In genomic region chr2:72116081-72116533, GRCh38 we compare ENCODE assay signal across 10 cellular contexts. TPM values are rescaled to one million over a fixed set of nuclear protein-coding genes. Genes with fewer than 3 reads are reported as not detected.
DNase-seq lines count a peak whose midpoint lies in the region; ATAC-seq, FAIRE-seq and TF ChIP-seq lines count a peak whose summit lies in the region.
"Had no signal": no experiment of that assay in that cellular context is flagged by ENCODE, and none has a peak within 500 bp of the region (broad histone marks: within the 10 kb centered on the region; RNA-seq: fewer than 3 reads in every experiment).

No MANE protein-coding gene starts in this region.

- no peaks in the 10 kb centered on the region for H3K9me3 ChIP-seq in MG63

- ATAC-seq in omental fat pad (ENCODE audit: low FRiP score) (peak; percentile 13), GM21360 (IDR thresholded peaks at IDR 0.05; ENCODE audit: unreplicated experiment) (no peak)

- 0 out of 2 replicates have a peak, but pooled peaks cover 2% of the 10 kb centered on the region for H3K36me3 ChIP-seq in MG63

- H3K27me3 ChIP-seq in MG63 = no peaks in the 10 kb centered on the region

- FAIRE-seq in HTR-8/SVneo (lab: Jason Lieb, UNC) = no peak

- DNase-seq in GM12865 (ENCODE audit: low read depth) = no peak
- peak; percentile 75 for DNase-seq in HTR-8/SVneo (ENCODE audit: insufficient read length, low spot score)
- peak in 1 of 2 donors; percentile 15 for DNase-seq in cardiac fibroblast (ENCODE audit: low read depth in 2 of 2)
- no peak for DNase-seq in omental fat pad (ENCODE audit: low spot score)
- no peak for DNase-seq in MG63
- no peak for DNase-seq in NK-92 treated with Interleukin-12 subunit alpha and Interleukin-12 subunit beta, amount 100 ng/mL, for 24 hours (lab: John Stamatoyannopoulos, UW)
- DNase-seq in effector CD8-positive, alpha-beta T cell (lab: John Stamatoyannopoulos, UW) = no peak
- DNase-seq: NCI-H524 treated with DMSO at 0.1 percent for 48 hours had no signal

- no peak overlapping the region for H3K4me3 ChIP-seq in GM12865 (ENCODE audit: low read depth, low read length)
- H3K4me3 ChIP-seq in cardiac fibroblast (replicated peaks in 1 of 2; ENCODE audit: low read depth in 2 of 2, low read length in 2 of 2) = no peak overlapping the region
- H3K4me3 ChIP-seq in MG63 = no peak overlapping the region

- TF ChIP-seq CTCF in GM12865 (IDR thresholded peaks at IDR 0.05; ENCODE audit: insufficient read depth, low read depth, low read length, missing control alignments) = peak; percentile 34
- peak; percentile 45 for TF ChIP-seq CTCF in cardiac fibroblast (IDR thresholded peaks at IDR 0.05; ENCODE audit: low read depth, low read length)
- no peak for TF ChIP-seq CTCF in omental fat pad (IDR thresholded peaks at IDR 0.05)

RNA-seq across cellular contexts. Expression of gene CYP26B1, which starts 31.6 kb away (rescaled TPM):
- total RNA-seq in omental fat pad = 10 to 100 TPM; 10.6 to 36.6 (median 18.8) TPM
- total RNA-seq in MG63 (2014; rRNA removed; shearing (Covaris generic); ENCODE audit: low replicate concordance) = 5.4 and 10.6 TPM in 2 replicates
- total RNA-seq: natural killer cell treated with Interleukin-12 subunit alpha and Interleukin-12 subunit beta and Interleukin-15 and Interleukin-18, amount 100 ng/mL, for 72 hours had no signal

Comparison
In these comparisons a context has a peak if more than half of its experiments do, and no peak if none do; other contexts are left out.
1. CTCF ChIP-seq: peak in GM12865 (single experiment) and cardiac fibroblast (single experiment); none in omental fat pad (0 of 3).